ENCODE assay signal across 10 cellular contexts in the genomic region with DNA sequence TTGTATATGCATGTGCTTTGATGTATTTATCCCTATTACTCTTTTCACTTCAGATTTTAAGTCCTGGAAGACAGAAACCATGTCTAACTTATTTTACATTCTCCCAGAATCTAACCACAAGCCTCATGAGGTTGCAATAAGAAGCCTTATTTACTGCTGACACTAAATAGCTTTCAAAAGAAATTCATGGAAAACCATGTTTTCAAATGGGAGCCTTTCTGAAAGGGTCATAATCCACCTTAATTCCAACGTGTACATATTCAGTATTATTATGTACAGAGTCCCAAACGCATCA. TPM values are rescaled to one million over a fixed set of nuclear protein-coding genes. Genes with fewer than 3 reads are reported as not detected.
DNase-seq lines count a peak whose midpoint lies in the region; ATAC-seq, FAIRE-seq and TF ChIP-seq lines count a peak whose summit lies in the region.
"Had no signal": no experiment of that assay in that cellular context is flagged by ENCODE, and none has a peak within 500 bp of the region (broad histone marks: within the 10 kb centered on the region; RNA-seq: fewer than 3 reads in every experiment).

No MANE protein-coding gene starts in this region.

- no peak overlapping the region for H3K9ac ChIP-seq in parathyroid adenoma
- no peak overlapping the region for H3K9ac ChIP-seq in kidney (ENCODE audit: low read length in 2 of 2)

- TF ChIP-seq CTCF in endothelial cell (IDR thresholded peaks at IDR 0.05; ENCODE audit: unreplicated experiment) (no peak), parathyroid adenoma (IDR thresholded peaks at IDR 0.05) (no peak), kidney (IDR thresholded peaks at IDR 0.05; ENCODE audit: borderline replicate concordance, extremely low read depth, insufficient read depth) (no peak)

- peaks cover 15% of the 10 kb centered on the region for H3K79me2 ChIP-seq in parathyroid adenoma

- no peak for FAIRE-seq in kidney (lab: Jason Lieb, UNC)

- H3K4me3 Mint-ChIP-seq in stimulated activated naive CD8-positive, alpha-beta T cell treated with anti-CD3 and anti-CD28 coated beads, Interleukin-15, Interleukin-2, amounts not matched to agents 100 ng/mL and 50 ng/mL, for 24 hours: peak overlapping the region; percentile 42
- peak overlapping the region; percentile 5 for H3K4me3 Mint-ChIP-seq in endothelial cell (ENCODE audit: unreplicated experiment)
- H3K4me3 Mint-ChIP-seq: activated CD4-positive, alpha-beta memory T cell treated with anti-CD3 and anti-CD28 coated beads, Interleukin-2, amount 10 ng/mL, durations not matched to agents 7 days and 5 days had no signal

- ATAC-seq in stimulated activated naive CD8-positive, alpha-beta T cell treated with anti-CD3 and anti-CD28 coated beads, Interleukin-15, Interleukin-2, amounts not matched to agents 100 U/mL and 50 U/mL, for 24 hours: no peak

- H3K4me3 ChIP-seq in parathyroid adenoma (ENCODE audit: low read depth, low read length) (no peak overlapping the region), kidney (ENCODE audit: low read length in 2 of 2) (no peak overlapping the region)
- H3K4me3 ChIP-seq: spleen had no signal

- peaks cover 5% of the 10 kb centered on the region for H3K9me3 Mint-ChIP-seq in stimulated activated naive CD8-positive, alpha-beta T cell treated with anti-CD3 and anti-CD28 coated beads, Interleukin-15, Interleukin-2, amounts not matched to agents 100 ng/mL and 50 ng/mL, for 24 hours
- no peaks in the 10 kb centered on the region for H3K9me3 Mint-ChIP-seq in endothelial cell (ENCODE audit: unreplicated experiment)
- H3K9me3 Mint-ChIP-seq: activated CD4-positive, alpha-beta memory T cell treated with anti-CD3 and anti-CD28 coated beads, Interleukin-2, amount 10 ng/mL, durations not matched to agents 7 days and 5 days had no signal

- H3K27ac ChIP-seq in parathyroid adenoma (peak overlapping the region; percentile 92), kidney (ENCODE audit: low read depth in 2 of 2, low read length in 2 of 2) (no peak overlapping the region)

- H3K4me1 Mint-ChIP-seq in stimulated activated naive CD8-positive, alpha-beta T cell treated with anti-CD3 and anti-CD28 coated beads, Interleukin-15, Interleukin-2, amounts not matched to agents 100 ng/mL and 50 ng/mL, for 24 hours (ENCODE audit: low read depth): peaks cover 65% of the 10 kb centered on the region
- peaks cover 79% of the 10 kb centered on the region for H3K4me1 Mint-ChIP-seq in endothelial cell (ENCODE audit: unreplicated experiment)

- no peak for DNase-seq in stimulated activated naive CD8-positive, alpha-beta T cell treated with anti-CD3 and anti-CD28 coated beads, Interleukin-15, Interleukin-2, amounts not matched to agents 100 U/mL and 50 U/mL, for 24 hours
- DNase-seq in endothelial cell (ENCODE audit: low spot score) (no peak), OCI-M2 (lab: John Stamatoyannopoulos, UW; ENCODE audit: unreplicated experiment) (no peak), kidney (no peak), DMS53 (lab: John Stamatoyannopoulos, UW) (no peak), NCI-H2107 (lab: John Stamatoyannopoulos, UW) (no peak)
- DNase-seq: activated CD4-positive, alpha-beta memory T cell treated with anti-CD3 and anti-CD28 coated beads, Interleukin-2, amount 10 ng/mL, durations not matched to agents 7 days and 5 days; spleen had no signal

- no peaks in the 10 kb centered on the region for H3K27me3 Mint-ChIP-seq in stimulated activated naive CD8-positive, alpha-beta T cell treated with anti-CD3 and anti-CD28 coated beads, Interleukin-15, Interleukin-2, amounts not matched to agents 100 ng/mL and 50 ng/mL, for 24 hours
- peaks cover 12% of the 10 kb centered on the region for H3K27me3 Mint-ChIP-seq in endothelial cell (ENCODE audit: unreplicated experiment)
- H3K27me3 Mint-ChIP-seq: activated CD4-positive, alpha-beta memory T cell treated with anti-CD3 and anti-CD28 coated beads, Interleukin-2, amount 10 ng/mL, durations not matched to agents 7 days and 5 days had no signal

- intact Hi-C loops in kidney (cut with DNase I): no loop called here

- no peak overlapping the region for H3K4me2 ChIP-seq in parathyroid adenoma (ENCODE audit: low read length)

- peak overlapping the region; percentile 88 for H3K27ac Mint-ChIP-seq in stimulated activated naive CD8-positive, alpha-beta T cell treated with anti-CD3 and anti-CD28 coated beads, Interleukin-15, Interleukin-2, amounts not matched to agents 100 ng/mL and 50 ng/mL, for 24 hours
- peak overlapping the region; percentile 67 for H3K27ac Mint-ChIP-seq in endothelial cell (ENCODE audit: unreplicated experiment)
- H3K27ac Mint-ChIP-seq: activated CD4-positive, alpha-beta memory T cell treated with anti-CD3 and anti-CD28 coated beads, Interleukin-2, amount 10 ng/mL, durations not matched to agents 7 days and 5 days had no signal

- peaks cover 42% of the 10 kb centered on the region for H3K36me3 Mint-ChIP-seq in stimulated activated naive CD8-positive, alpha-beta T cell treated with anti-CD3 and anti-CD28 coated beads, Interleukin-15, Interleukin-2, amounts not matched to agents 100 ng/mL and 50 ng/mL, for 24 hours (ENCODE audit: low read depth)
- peaks cover 63% of the 10 kb centered on the region for H3K36me3 Mint-ChIP-seq in endothelial cell (ENCODE audit: low read depth, unreplicated experiment)

- H3K9me3 ChIP-seq in parathyroid adenoma (ENCODE audit: control insufficient read depth, low read length): no peaks in the 10 kb centered on the region
- no peaks in the 10 kb centered on the region for H3K9me3 ChIP-seq in kidney (ENCODE audit: control insufficient read depth in 1 of 2, low read length in 2 of 2)
- H3K9me3 ChIP-seq: spleen had no signal

- H3K36me3 ChIP-seq in parathyroid adenoma (ENCODE audit: control insufficient read depth, insufficient read depth, low read length) (no peaks in the 10 kb centered on the region), kidney (ENCODE audit: control insufficient read depth in 1 of 2, insufficient read depth in 2 of 2, low read length in 2 of 2) (peaks cover 0 to 5% of the 10 kb centered on the region in 2 donors)

- no peaks in the 10 kb centered on the region for H3K27me3 ChIP-seq in parathyroid adenoma (ENCODE audit: control insufficient read depth, insufficient read depth, low read length)
- H3K27me3 ChIP-seq: spleen had no signal

- H3K4me1 ChIP-seq in parathyroid adenoma: peaks cover 51% of the 10 kb centered on the region
- H3K4me1 ChIP-seq in kidney (ENCODE audit: control insufficient read depth in 1 of 2, insufficient read depth in 1 of 2, low read depth in 1 of 2, low read length in 2 of 2): peaks cover 6 to 7% of the 10 kb centered on the region in 2 donors

- H2AFZ ChIP-seq in parathyroid adenoma: no peak overlapping the region

RNA-seq across cellular contexts. Expression of a gene that starts 34.4 kb away (rescaled TPM):
- total RNA-seq in endothelial cell (ENCODE audit: unreplicated experiment) (380 TPM), kidney (104 TPM)
- 16.6 TPM for polyA plus RNA-seq in kidney (ENCODE audit: insufficient read depth, low read depth, low replicate concordance)
